8 cellular contexts compared by ENCODE assay signal in genomic region chr1:184075040-184076029, GRCh38. TPM values are rescaled to one million over a fixed set of nuclear protein-coding genes. Genes with fewer than 3 reads are reported as not detected.
A peak's percentile ranks its signal among the peaks of the same experiment; 100 is the strongest.
DNase-seq lines count a peak whose midpoint lies in the region; ATAC-seq and TF ChIP-seq lines count a peak whose summit lies in the region.

No MANE protein-coding gene starts in this region.

- no peaks in the 10 kb centered on the region for H3K27me3 ChIP-seq in osteoblast (ENCODE audit: insufficient read depth, low read length)

- peak overlapping the region; percentile 39 for H3K9ac ChIP-seq in SK-N-MC (ENCODE audit: insufficient read length)

- H3K4me3 ChIP-seq in SK-N-MC (no peak overlapping the region), osteoblast (ENCODE audit: insufficient read depth, low read length) (no peak overlapping the region)

- no peak for ATAC-seq in GM21447 (IDR thresholded peaks at IDR 0.05; ENCODE audit: unreplicated experiment)

- H2AFZ ChIP-seq in osteoblast (ENCODE audit: low read length) = no peak overlapping the region

- H3K4me2 ChIP-seq in osteoblast (ENCODE audit: insufficient read depth, low read length) = no peak overlapping the region

- in situ Hi-C loops in GM13976 (cut with MboI; ENCODE audit: low sequenced_read_pairs, unreplicated experiment) = loop anchor here (5.0 to 25.0 kb wide), 2 partner anchors 147 to 587 kb away; no protein-coding TSS in a partner anchor

- H3K27ac ChIP-seq in SK-N-MC (peak overlapping the region; percentile 89), osteoblast (ENCODE audit: low read depth, low read length) (no peak overlapping the region)

- no peaks in the 10 kb centered on the region for H4K20me1 ChIP-seq in osteoblast (ENCODE audit: insufficient read depth, low read length)

- intact Hi-C loops in posterior vena cava (cut with DNase I) = no loop called here

- no peaks in the 10 kb centered on the region for H3K79me2 ChIP-seq in osteoblast (ENCODE audit: insufficient read depth, low read length)

- H3K9me3 ChIP-seq in SK-N-MC (ENCODE audit: low read depth, low read length) = no peaks in the 10 kb centered on the region
- no peaks in the 10 kb centered on the region for H3K9me3 ChIP-seq in osteoblast (ENCODE audit: low read depth, low read length)

- no peaks in the 10 kb centered on the region for H3K4me1 ChIP-seq in osteoblast (ENCODE audit: insufficient read depth, low read length)

- H3K36me3 ChIP-seq in SK-N-MC (ENCODE audit: insufficient read depth, low read length) (peaks cover 53% of the 10 kb centered on the region), osteoblast (ENCODE audit: insufficient read depth, low read length) (no peaks in the 10 kb centered on the region)

- DNase-seq in AG20443 (ENCODE audit: low spot score) (peak; percentile 64), GM13976 (ENCODE audit: low spot score) (peak; percentile 22), NCI-H1105 (lab: John Stamatoyannopoulos, UW) (peak; percentile 57), SK-N-MC (ENCODE audit: low read depth, low spot score) (peak; percentile 89), fibroblast of peridontal ligament (ENCODE audit: extremely low read depth) (peak; percentile 90), osteoblast (ENCODE audit: insufficient read length, low spot score, missing footprints) (no peak), posterior vena cava (ENCODE audit: low spot score) (no peak)

- TF ChIP-seq CTCF in GM13976 (IDR thresholded peaks at IDR 0.05; ENCODE audit: borderline replicate concordance, control extremely low read depth, extremely low read depth, insufficient read depth, missing control alignments) (peak; percentile 42), osteoblast (IDR thresholded peaks at IDR 0.05; ENCODE audit: extremely low read depth, low read depth, low read length) (peak; percentile 74)

RNA-seq across cellular contexts. Expression of gene TSEN15, which starts 23.8 kb away (rescaled TPM):
- total RNA-seq in osteoblast = 51.8 and 57.2 TPM in 2 replicates
- 10 to 100 TPM; 27.7 to 32.5 TPM for total RNA-seq in posterior vena cava

RNA-seq across cellular contexts. Expression of gene COLGALT2, which starts 37.8 kb away (rescaled TPM):
- total RNA-seq in osteoblast = 1.1 and 1.2 TPM in 2 replicates
- 1 to 10 TPM; 4.9 to 9.4 TPM for total RNA-seq in posterior vena cava

Comparison
In these comparisons a context has a peak if more than half of its experiments do, and no peak if none do; other contexts are left out.
1. DNase-seq: peak in AG20443 (single experiment), GM13976 (single experiment), NCI-H1105 (single experiment), SK-N-MC (single experiment) and fibroblast of peridontal ligament (single experiment); none in osteoblast (single experiment) and posterior vena cava (single experiment).